In genomic region chr9:132768932-132769894, GRCh38 we compare ENCODE assay signal across 8 cellular contexts.
DNase-seq lines count a peak whose midpoint lies in the region; ATAC-seq and TF ChIP-seq lines count a peak whose summit lies in the region.

No MANE protein-coding gene starts in this region.

- no peaks in the 10 kb centered on the region for H3K36me3 ChIP-seq in mammary epithelial cell (ENCODE audit: insufficient read depth, low read length)

- ATAC-seq in GM21528 (IDR thresholded peaks at IDR 0.05; ENCODE audit: low FRiP score, unreplicated experiment) = peak; percentile 36

- H3K9me3 ChIP-seq in mammary epithelial cell (replicated peaks; ENCODE audit: insufficient read depth, low read length) = no peaks in the 10 kb centered on the region

- intact Hi-C loops in mammary epithelial cell (cut with micrococcal nuclease) = loop anchor here (1.0 to 10.0 kb wide), 2 partner anchors 31 to 94 kb away; partner anchors contain the start of gene GTF3C4

- dilution Hi-C loops in mammary epithelial cell (cut with HindIII; ENCODE audit: low sequenced_read_pairs) = no loop called here

- CTCF ChIA-PET in mammary epithelial cell (lab: Charles Lee; ENCODE audit: low non-redundant PET) = no interaction called here

- TF ChIP-seq CTCF in NB4 (IDR thresholded peaks at IDR 0.05; ENCODE audit: low read depth, low read length) = peak; percentile 33
- TF ChIP-seq CTCF in mammary epithelial cell (conservative IDR thresholded peaks at IDR 0.05 in 1 of 2, IDR thresholded peaks at IDR 0.05 in 1 of 2; ENCODE audit: extremely low read depth in 1 of 2, insufficient read depth in 1 of 2, low read depth in 1 of 2, low read length in 2 of 2) = peak; percentile 30 to 37

- peak overlapping the region; percentile 100 for H2AFZ ChIP-seq in mammary epithelial cell (ENCODE audit: low read depth, low read length)

- no TSS peak for BruUV-seq in mammary epithelial cell (replicated peaks; lab: Mats Ljungman, UMichigan)

- 2% methylated on average over 15 of the region's 25 CpGs for WGBS in mammary epithelial cell (ENCODE audit: low coverage, missing lambda C conversion rate)

- peak overlapping the region; percentile 96 for H3K4me2 ChIP-seq in mammary epithelial cell (ENCODE audit: insufficient read depth, low read depth, low read length)

- no peak overlapping the region for H3K9ac ChIP-seq in mammary epithelial cell (ENCODE audit: insufficient read depth, low read length)

- no peaks in the 10 kb centered on the region for H4K20me1 ChIP-seq in mammary epithelial cell (ENCODE audit: insufficient read depth, low read length)

- H3K27ac ChIP-seq in mammary epithelial cell (ENCODE audit: insufficient read depth, low read depth, low read length) = peak overlapping the region; percentile 34

- H3K79me2 ChIP-seq in mammary epithelial cell (ENCODE audit: insufficient read depth, low read length) = no peaks in the 10 kb centered on the region

- peak; percentile 54 for DNase-seq in DMS53 treated with DMSO at 0.1 percent for 48 hours (lab: John Stamatoyannopoulos, UW; ENCODE audit: unreplicated experiment)
- DNase-seq in NB4 (ENCODE audit: low read depth) = peak; percentile 83
- DNase-seq in UCSD-AML1 (lab: John Stamatoyannopoulos, UW; ENCODE audit: unreplicated experiment) = peak; percentile 78
- peak; percentile 32 for DNase-seq in mammary epithelial cell
- DNase-seq in islet precursor cell = peak; percentile 85
- DNase-seq in stimulated activated CD4-positive, alpha-beta T cell treated with anti-CD3 and anti-CD28 coated beads, Interleukin-1b, Interleukin-23, amount 100 ng/mL, for 1 hour (ENCODE audit: low read depth in 2 of 2) = peak; percentile 25 to 29
- DNase-seq in GOT3 (lab: John Stamatoyannopoulos, UW) = no peak

- H3K4me3 ChIP-seq in NB4 (ENCODE audit: low read depth, low read length) (peak overlapping the region; percentile 89), mammary epithelial cell (replicated peaks in 1 of 3; ENCODE audit: insufficient read depth in 1 of 3, low read depth in 2 of 3, low read length in 3 of 3) (peak overlapping the region; percentile 61 to 80 (median 75))

- H3K27me3 ChIP-seq in mammary epithelial cell (ENCODE audit: insufficient read depth, low read length) = no peaks in the 10 kb centered on the region

- no peaks in the 10 kb centered on the region for H3K4me1 ChIP-seq in mammary epithelial cell (ENCODE audit: insufficient read depth, low read length)

- TF ChIP-seq POLR2A in NB4 (IDR thresholded peaks at IDR 0.05; ENCODE audit: extremely low read depth, insufficient read length) = peak; percentile 24

- in situ Hi-C loops in mammary epithelial cell (cut with MboI; ENCODE audit: low sequenced_read_pairs in 2 of 2) = no loop called here
